Comparison of ENCODE assay signal across 23 cellular contexts in the genomic region with DNA sequence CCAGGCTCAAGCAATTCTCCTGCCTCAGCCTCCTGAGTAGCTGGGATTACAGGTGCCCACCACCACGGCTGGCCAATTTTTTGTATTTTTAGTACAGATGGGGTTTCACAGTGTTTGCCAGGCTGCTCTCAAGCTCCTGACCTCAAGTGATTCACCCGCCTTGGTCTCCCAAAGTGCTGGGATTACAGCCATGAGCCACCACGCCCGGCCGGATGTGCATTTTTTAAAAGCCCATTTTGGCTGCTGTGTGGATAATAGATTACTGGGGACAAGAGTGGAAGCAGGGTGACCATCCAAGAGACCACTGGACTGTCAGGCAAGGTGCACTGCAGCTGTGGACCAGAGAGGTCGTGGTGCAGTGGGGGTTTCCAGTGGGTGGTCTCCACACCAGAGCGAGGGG. TPM values are rescaled to one million over a fixed set of nuclear protein-coding genes. Genes with fewer than 3 reads are reported as not detected.
DNase-seq lines count a peak whose midpoint lies in the region; TF ChIP-seq lines count a peak whose summit lies in the region.
"Had no signal": no experiment of that assay in that cellular context is flagged by ENCODE, and none has a peak within 500 bp of the region (broad histone marks: within the 10 kb centered on the region; RNA-seq: fewer than 3 reads in every experiment).

No MANE protein-coding gene starts in this region.

- CTCF ChIA-PET in SK-N-SH (lab: Yijun Ruan, JAX): interaction anchor here (1.0 to 6.9 kb wide), 6 partner anchors 95 to 279 kb away, joined by 3 to 105 read pairs (median 6); no protein-coding TSS in a partner anchor

- H3K9ac ChIP-seq in Karpas-422 (ENCODE audit: low read length): no peak overlapping the region
- no peak overlapping the region for H3K9ac ChIP-seq in SK-N-SH
- H3K9ac ChIP-seq: neural progenitor cell had no signal

- no peak for TF ChIP-seq EP300 in SK-N-SH (IDR thresholded peaks at IDR 0.05; ENCODE audit: borderline replicate concordance in 1 of 2, low read depth in 1 of 2, low read length in 1 of 2)

- 84% methylated on average over 7 of the region's 7 CpGs for WGBS in SK-N-SH (ENCODE audit: low lambda C conversion rate)

- no peak for TF ChIP-seq RAD21 in SK-N-SH (IDR thresholded peaks at IDR 0.05; ENCODE audit: low read length)

- no peaks in the 10 kb centered on the region for H3K9me2 ChIP-seq in Karpas-422 (replicated peaks; ENCODE audit: insufficient read depth, low read length)
- H3K9me2 ChIP-seq in SK-N-SH: no peaks in the 10 kb centered on the region

- no peaks in the 10 kb centered on the region for H3F3A ChIP-seq in SK-N-SH (replicated peaks; ENCODE audit: insufficient read depth)

- H3K79me2 ChIP-seq in osteoblast (ENCODE audit: insufficient read depth, low read length) (no peaks in the 10 kb centered on the region), Karpas-422 (ENCODE audit: low read length) (no peaks in the 10 kb centered on the region), SK-N-SH (ENCODE audit: insufficient read depth) (no peaks in the 10 kb centered on the region)

- H2AFZ ChIP-seq in osteoblast (ENCODE audit: low read length) (peak overlapping the region; percentile 68), Karpas-422 (ENCODE audit: low read length) (no peak overlapping the region), SK-N-SH (ENCODE audit: low read depth) (no peak overlapping the region)
- H2AFZ ChIP-seq: neural progenitor cell had no signal

- H4K20me1 ChIP-seq in osteoblast (ENCODE audit: insufficient read depth, low read length): no peaks in the 10 kb centered on the region
- H4K20me1 ChIP-seq in Karpas-422 (ENCODE audit: insufficient read depth, low read depth, low read length): no peaks in the 10 kb centered on the region
- H4K20me1 ChIP-seq in SK-N-SH (ENCODE audit: insufficient read depth): no peaks in the 10 kb centered on the region

- H3K4me2 ChIP-seq in osteoblast (ENCODE audit: insufficient read depth, low read length) (peak overlapping the region; percentile 74), Karpas-422 (ENCODE audit: low read depth, low read length, poor library complexity, severe bottlenecking) (no peak overlapping the region), SK-N-SH (no peak overlapping the region)
- H3K4me2 ChIP-seq: neural progenitor cell had no signal

- DNase-seq in Daoy (ENCODE audit: low read depth) (peak; percentile 73), LHCN-M2 (ENCODE audit: low read depth) (peak; percentile 73), cardiac fibroblast (ENCODE audit: low read depth in 2 of 2) (peak; percentile 64 to 70), osteoblast (ENCODE audit: insufficient read length, low spot score, missing footprints) (no peak), NCI-H2171 (lab: John Stamatoyannopoulos, UW) (no peak), activated T-cell treated with anti-CD3 and anti-CD28 coated beads for 4 hours (no peak), Karpas-422 (no peak), SK-N-SH (no peak)
- DNase-seq: activated CD4-positive, alpha-beta T cell treated with anti-CD3 and anti-CD28 coated beads, Interleukin-2, amount 50 U/mL, for 1 hour; activated CD8-positive, alpha-beta memory T cell treated with anti-CD3 and anti-CD28 coated beads, Interleukin-2, amount 50 U/mL, for 4 hours; activated effector memory CD4-positive, alpha-beta T cell treated with anti-CD3 and anti-CD28 coated beads, Interleukin-2, amount 50 U/mL, for 16 hours; activated naive CD8-positive, alpha-beta T cell treated with anti-CD3 and anti-CD28 coated beads, Interleukin-2, amount 50 U/mL, for 24 hours; CD4-positive, CD25-positive, alpha-beta regulatory T cell; hypothalamus; MV-4-11; NCI-H1694; NCI-H526 treated with DMSO at 0.1 percent for 48 hours; RPMI8226; stimulated activated CD4-positive, alpha-beta T cell treated with anti-CD3 and anti-CD28 coated beads, Interleukin-2, amount 100 ng/mL, for 24 hours; uterus had no signal

- H3K9me3 ChIP-seq in osteoblast (ENCODE audit: low read depth, low read length) (no peaks in the 10 kb centered on the region), Karpas-422 (ENCODE audit: low read length) (no peaks in the 10 kb centered on the region), SK-N-SH (no peaks in the 10 kb centered on the region)
- H3K9me3 ChIP-seq: prostate gland, uterus had no signal

- H3K27ac ChIP-seq in osteoblast (ENCODE audit: low read depth, low read length) (peak overlapping the region; percentile 61), Karpas-422 (ENCODE audit: low read length) (no peak overlapping the region), SK-N-SH (ENCODE audit: low read depth in 2 of 2, low read length in 1 of 2) (no peak overlapping the region)
- H3K27ac ChIP-seq: neural progenitor cell, prostate gland, uterus had no signal

- POLR2A ChIA-PET in SK-N-SH (lab: Yijun Ruan, JAX): no interaction called here

- peaks cover 32% of the 10 kb centered on the region for H3K4me1 ChIP-seq in osteoblast (ENCODE audit: insufficient read depth, low read length)
- H3K4me1 ChIP-seq in Karpas-422 (ENCODE audit: low read length): peaks cover 2% of the 10 kb centered on the region; the same call in 1 of the 2 replicates
- no peaks in the 10 kb centered on the region for H3K4me1 ChIP-seq in SK-N-SH (ENCODE audit: control insufficient read depth in 1 of 2, insufficient read depth in 2 of 2, low read depth in 1 of 2, low read length in 1 of 2)
- H3K4me1 ChIP-seq: prostate gland, uterus had no signal

- no peak for TF ChIP-seq CTCF in cardiac fibroblast (IDR thresholded peaks at IDR 0.05; ENCODE audit: low read depth, low read length)
- no peak for TF ChIP-seq CTCF in osteoblast (IDR thresholded peaks at IDR 0.05; ENCODE audit: extremely low read depth, low read depth, low read length)
- TF ChIP-seq CTCF in SK-N-SH (IDR thresholded peaks at IDR 0.05): no peak

- H3K4me3 ChIP-seq in cardiac fibroblast (replicated peaks in 1 of 2; ENCODE audit: low read depth in 2 of 2, low read length in 2 of 2) (no peak overlapping the region), osteoblast (ENCODE audit: insufficient read depth, low read length) (peak overlapping the region; percentile 48), Karpas-422 (ENCODE audit: low read length) (no peak overlapping the region), SK-N-SH (ENCODE audit: low read depth in 2 of 2, low read length in 1 of 2) (no peak overlapping the region)
- H3K4me3 ChIP-seq: neural progenitor cell, prostate gland, uterus had no signal

- H3K27me3 ChIP-seq in osteoblast (ENCODE audit: insufficient read depth, low read length) (no peaks in the 10 kb centered on the region), Karpas-422 (ENCODE audit: low read length) (no peaks in the 10 kb centered on the region), SK-N-SH (ENCODE audit: insufficient read depth) (no peaks in the 10 kb centered on the region)
- H3K27me3 ChIP-seq: uterus had no signal

- H3K36me3 ChIP-seq in osteoblast (ENCODE audit: insufficient read depth, low read length): no peaks in the 10 kb centered on the region
- H3K36me3 ChIP-seq in Karpas-422 (ENCODE audit: insufficient read depth, low read length): no peaks in the 10 kb centered on the region
- no peaks in the 10 kb centered on the region for H3K36me3 ChIP-seq in SK-N-SH (replicated peaks in 1 of 2; ENCODE audit: control insufficient read depth in 1 of 2, insufficient read depth in 2 of 2, low read length in 1 of 2)
- H3K36me3 ChIP-seq: neural progenitor cell, prostate gland, uterus had no signal

TF ChIP-seq in SK-N-SH, 30 proteins besides CTCF, POLR2A, EP300 and RAD21 (continues in another document):
- TF ChIP-seq, protein P1, sequence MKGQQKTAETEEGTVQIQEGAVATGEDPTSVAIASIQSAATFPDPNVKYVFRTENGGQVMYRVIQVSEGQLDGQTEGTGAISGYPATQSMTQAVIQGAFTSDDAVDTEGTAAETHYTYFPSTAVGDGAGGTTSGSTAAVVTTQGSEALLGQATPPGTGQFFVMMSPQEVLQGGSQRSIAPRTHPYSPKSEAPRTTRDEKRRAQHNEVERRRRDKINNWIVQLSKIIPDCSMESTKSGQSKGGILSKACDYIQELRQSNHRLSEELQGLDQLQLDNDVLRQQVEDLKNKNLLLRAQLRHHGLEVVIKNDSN (IDR thresholded peaks at IDR 0.05; ENCODE audit: borderline replicate concordance, low read depth): no peak
- TF ChIP-seq, protein P2, sequence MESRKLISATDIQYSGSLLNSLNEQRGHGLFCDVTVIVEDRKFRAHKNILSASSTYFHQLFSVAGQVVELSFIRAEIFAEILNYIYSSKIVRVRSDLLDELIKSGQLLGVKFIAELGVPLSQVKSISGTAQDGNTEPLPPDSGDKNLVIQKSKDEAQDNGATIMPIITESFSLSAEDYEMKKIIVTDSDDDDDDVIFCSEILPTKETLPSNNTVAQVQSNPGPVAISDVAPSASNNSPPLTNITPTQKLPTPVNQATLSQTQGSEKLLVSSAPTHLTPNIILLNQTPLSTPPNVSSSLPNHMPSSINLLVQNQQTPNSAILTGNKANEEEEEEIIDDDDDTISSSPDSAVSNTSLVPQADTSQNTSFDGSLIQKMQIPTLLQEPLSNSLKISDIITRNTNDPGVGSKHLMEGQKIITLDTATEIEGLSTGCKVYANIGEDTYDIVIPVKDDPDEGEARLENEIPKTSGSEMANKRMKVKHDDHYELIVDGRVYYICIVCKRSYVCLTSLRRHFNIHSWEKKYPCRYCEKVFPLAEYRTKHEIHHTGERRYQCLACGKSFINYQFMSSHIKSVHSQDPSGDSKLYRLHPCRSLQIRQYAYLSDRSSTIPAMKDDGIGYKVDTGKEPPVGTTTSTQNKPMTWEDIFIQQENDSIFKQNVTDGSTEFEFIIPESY (IDR thresholded peaks at IDR 0.05; ENCODE audit: borderline replicate concordance, low read depth): no peak
- TF ChIP-seq POLR2AphosphoS5 (IDR thresholded peaks at IDR 0.05; ENCODE audit: low read depth, low read length) (no peak), CHD2 (IDR thresholded peaks at IDR 0.05; ENCODE audit: low read length, partially characterized antibody) (no peak), GABPA (IDR thresholded peaks at IDR 0.05; ENCODE audit: low read depth) (no peak)

RNA-seq across cellular contexts. Expression of a gene that starts 21.4 kb away (rescaled TPM):
- total RNA-seq in Daoy (2014; rRNA removed; shearing (Covaris generic)): 0.69 and 0.89 TPM in 2 replicates
- total RNA-seq in LHCN-M2 (2014; rRNA removed) (0.17 and 1.1 TPM in 2 replicates), osteoblast (0.29 and 2.9 TPM in 2 replicates)
- polyA plus RNA-seq in LHCN-M2 (2012): 2.7 TPM
- total RNA-seq in Karpas-422 (2014; rRNA removed; shearing (Covaris generic); ENCODE audit: low replicate concordance): not detected in 2 replicates
- polyA plus RNA-seq in SK-N-SH (2012; rRNA removed): 0.06 and 0.10 TPM in 2 replicates
- polyA plus RNA-seq in SK-N-SH (2012; cell fraction: cytosol; rRNA removed): 0.03 and 0.08 TPM in 2 replicates
- 0.19 and 0.25 TPM in 2 replicates for polyA plus RNA-seq in SK-N-SH (2012; cell fraction: nucleus; rRNA removed)
- total RNA-seq: skeletal muscle tissue had no signal

RNA-seq across cellular contexts. Expression of a gene that starts 36.7 kb away (rescaled TPM):
- 20.8 and 28.9 TPM in 2 replicates for total RNA-seq in Daoy (2014; rRNA removed; shearing (Covaris generic))
- total RNA-seq in LHCN-M2 (2014; rRNA removed) (113 and 124 TPM in 2 replicates), osteoblast (99.6 and 111 TPM in 2 replicates)
- 230 TPM for polyA plus RNA-seq in LHCN-M2 (2012)
- 54.6 and 86.5 TPM in 2 replicates for total RNA-seq in Karpas-422 (2014; rRNA removed; shearing (Covaris generic); ENCODE audit: low replicate concordance)
- 32.0 and 38.7 TPM in 2 replicates for polyA plus RNA-seq in SK-N-SH (2012; rRNA removed)
- polyA plus RNA-seq in SK-N-SH (2012; cell fraction: cytosol; rRNA removed): 35.7 and 35.8 TPM in 2 replicates
- 38.1 and 44.0 TPM in 2 replicates for polyA plus RNA-seq in SK-N-SH (2012; cell fraction: nucleus; rRNA removed)

Comparison
In these comparisons a context has a peak if more than half of its experiments do, and no peak if none do; other contexts are left out.
1. DNase-seq: peak in Daoy (single experiment), LHCN-M2 (single experiment) and cardiac fibroblast (2 of 2); none in osteoblast (single experiment), NCI-H2171 (single experiment), activated T-cell treated with anti-CD3 and anti-CD28 coated beads for 4 hours (single experiment), Karpas-422 (single experiment) and SK-N-SH (single experiment).